8 cellular contexts compared by ENCODE assay signal in the genomic region with DNA sequence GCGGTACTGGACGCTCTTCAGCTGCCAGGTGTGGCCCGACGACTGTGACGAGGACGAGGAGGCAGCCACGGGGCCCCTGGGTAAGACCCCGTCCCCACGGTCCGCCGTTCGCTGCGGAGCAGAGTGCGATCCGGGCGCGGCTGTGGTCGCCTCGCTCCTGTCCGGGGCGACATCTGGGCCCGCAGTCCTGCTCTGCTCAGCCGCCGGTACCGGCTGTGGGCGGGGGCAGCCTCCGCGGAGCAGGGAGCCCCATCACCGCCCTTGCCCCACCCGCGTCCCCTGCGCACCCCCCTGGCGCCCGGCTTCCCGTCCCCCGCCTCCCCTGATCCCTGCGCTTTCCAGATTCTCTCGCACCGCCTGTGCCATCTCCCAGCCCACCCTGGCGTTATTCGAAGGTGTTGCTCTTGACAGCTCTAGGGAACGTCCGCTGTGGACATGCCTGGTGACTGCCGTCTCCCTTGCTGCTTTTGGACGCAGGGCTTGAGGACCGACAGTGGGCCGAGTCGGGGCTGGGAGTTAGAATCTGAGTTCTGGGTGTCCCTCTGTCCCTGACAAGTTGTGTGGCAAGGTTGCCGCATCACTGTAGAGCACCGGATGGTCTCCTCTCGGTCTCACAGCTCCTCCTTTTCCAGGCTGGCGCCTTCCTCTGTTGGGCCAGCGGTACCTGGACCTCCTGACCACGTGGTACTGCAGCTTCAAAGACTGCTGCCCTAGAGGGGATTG. TPM values are rescaled to one million over a fixed set of nuclear protein-coding genes. Genes with fewer than 3 reads are reported as not detected.
DNase-seq lines count a peak whose midpoint lies in the region; ATAC-seq and TF ChIP-seq lines count a peak whose summit lies in the region.

No MANE protein-coding gene starts in this region.

- H3K9me2 ChIP-seq in hepatocyte (replicated peaks; ENCODE audit: insufficient read depth), result no peaks in the 10 kb centered on the region

- H3K9me3 ChIP-seq in adrenal gland (replicated peaks in 1 of 3) (no peaks in the 10 kb centered on the region), hepatocyte (ENCODE audit: low read depth) (no peaks in the 10 kb centered on the region), gastrocnemius medialis (no peaks in the 10 kb centered on the region)

- H4K20me1 ChIP-seq in hepatocyte (ENCODE audit: insufficient read depth, poor library complexity, severe bottlenecking), result no peaks in the 10 kb centered on the region

- TF ChIP-seq POLR2A in adrenal gland (IDR thresholded peaks at IDR 0.05), result peak in 1 of 2 donors; percentile 7
- no peak for TF ChIP-seq POLR2A in gastrocnemius medialis (IDR thresholded peaks at IDR 0.05)

- peak overlapping the region; percentile 95 for H3K27ac ChIP-seq in C4-2B
- peak overlapping the region; percentile 34 to 93 (median 67) for H3K27ac ChIP-seq in adrenal gland
- peak overlapping the region; percentile 85 for H3K27ac ChIP-seq in hepatocyte
- H3K27ac ChIP-seq in gastrocnemius medialis, result peak overlapping the region; percentile 93 to 97 (median 96)

- in situ Hi-C loops in gastrocnemius medialis (cut with MboI; ENCODE audit: low sequenced_read_pairs in 4 of 4), result loop anchor here in 1 of 4 donors (5.0 to 25.0 kb wide), 2 partner anchors 285 to 730 kb away; partner anchors contain the start of gene AXDND1

- 0 to 1% (median 0%) methylated on average over 5 to 54 of the region's 54 CpGs for WGBS in adrenal gland, 4 donors
- 1% methylated on average over 40 of the region's 54 CpGs for WGBS in hepatocyte (ENCODE audit: low lambda C conversion rate, missing lambda C conversion rate)

- TF ChIP-seq CTCF in C4-2B (conservative IDR thresholded peaks at IDR 0.05), result no peak
- no peak for TF ChIP-seq CTCF in adrenal gland (IDR thresholded peaks at IDR 0.05)
- TF ChIP-seq CTCF in hepatocyte (IDR thresholded peaks at IDR 0.05; ENCODE audit: poor library complexity), result no peak
- no peak for TF ChIP-seq CTCF in gastrocnemius medialis (IDR thresholded peaks at IDR 0.05 in 4 of 5, conservative IDR thresholded peaks at IDR 0.05 in 1 of 5)

- peak; percentile 8 for DNase-seq in GM19240 (ENCODE audit: insufficient read length, low spot score)
- DNase-seq in SHP77 treated with DMSO at 0.1 percent for 48 hours (lab: John Stamatoyannopoulos, UW), result peak; percentile 4
- peak in 6 of 7 donors; percentile 26 to 69 (median 44) for DNase-seq in adrenal gland
- peak; percentile 35 for DNase-seq in hepatocyte (ENCODE audit: low spot score)
- peak in 1 of 2 donors; percentile 48 for DNase-seq in gastrocnemius medialis
- no peak for DNase-seq in NCI-H446 (lab: John Stamatoyannopoulos, UW)

- no peaks in the 10 kb centered on the region for H3K27me3 ChIP-seq in adrenal gland
- H3K27me3 ChIP-seq in hepatocyte, result no peaks in the 10 kb centered on the region
- H3K27me3 ChIP-seq in gastrocnemius medialis, result no peaks in the 10 kb centered on the region

- peak overlapping the region; percentile 100 for H3K4me2 ChIP-seq in hepatocyte

- peaks cover 27% of the 10 kb centered on the region for H3K79me2 ChIP-seq in hepatocyte

- ATAC-seq in HG03280 (IDR thresholded peaks at IDR 0.05; ENCODE audit: unreplicated experiment) (peak; percentile 18), gastrocnemius medialis (peak; percentile 13 to 27)

- intact Hi-C loops in adrenal gland (cut with DNase I) (loop anchor here (5.0 to 10.0 kb wide), 3 partner anchors 110 to 282 kb away; partner anchors contain the start of genes AXDND1 (in 1 of the 2) and SOAT1 (in 1 of the 2)), gastrocnemius medialis (cut with DNase I; ENCODE audit: low total_unique reads) (loop anchor here (1.0 to 10.0 kb wide), 3 partner anchors 57 to 548 kb away; partner anchors contain the start of gene FAM20B)

- H3K36me3 ChIP-seq in adrenal gland (replicated peaks in 1 of 2), result peaks cover 0 to 3% of the 10 kb centered on the region in 2 donors
- no peaks in the 10 kb centered on the region for H3K36me3 ChIP-seq in hepatocyte (replicated peaks; ENCODE audit: insufficient read depth, low read depth)
- peaks cover 0 to 15% of the 10 kb centered on the region in 2 donors for H3K36me3 ChIP-seq in gastrocnemius medialis

- H3K4me3 ChIP-seq in adrenal gland (peak overlapping the region; percentile 43 to 94 (median 83)), hepatocyte (peak overlapping the region; percentile 86), gastrocnemius medialis (peak overlapping the region; percentile 81 to 98 (median 87))

- H3K4me1 ChIP-seq in adrenal gland (replicated peaks in 1 of 2) (peaks cover 6 to 17% of the 10 kb centered on the region in 2 donors), hepatocyte (ENCODE audit: insufficient read depth) (peaks cover 16% of the 10 kb centered on the region), gastrocnemius medialis (peaks cover 17 to 18% of the 10 kb centered on the region in 2 donors)

- H2AFZ ChIP-seq in hepatocyte, result peak overlapping the region; percentile 55

RNA-seq across cellular contexts. Expression of gene TOR3A, which starts 0.6 kb away (rescaled TPM):
- total RNA-seq in adrenal gland (10 to 100 TPM; 19.0 to 53.5 (median 25.0) TPM), hepatocyte (20.3 and 20.5 TPM in 2 replicates), gastrocnemius medialis (10 to 100 TPM; 19.2 to 78.6 (median 29.0) TPM)
- polyA plus RNA-seq in adrenal gland (10 to 100 TPM in 2 of 3 donors, 1 to 10 TPM in 1; 6.8 to 17.8 (median 11.8) TPM), hepatocyte (21.3 and 24.5 TPM in 2 replicates)

RNA-seq across cellular contexts. Expression of gene FAM20B, which starts 56.8 kb away (rescaled TPM):
- total RNA-seq in adrenal gland, result 10 to 100 TPM; 26.8 to 69.9 (median 42.1) TPM
- 10 to 100 TPM; 15.4 to 42.8 (median 18.5) TPM for polyA plus RNA-seq in adrenal gland
- total RNA-seq in hepatocyte, result 26.0 and 37.6 TPM in 2 replicates
- 8.2 and 9.2 TPM in 2 replicates for polyA plus RNA-seq in hepatocyte
- total RNA-seq in gastrocnemius medialis, result 10 to 100 TPM; 19.7 to 43.7 (median 32.6) TPM

Comparison
In these comparisons a context has a peak if more than half of its experiments do, and no peak if none do; other contexts are left out.
1. DNase-seq: peak in GM19240 (single experiment), SHP77 treated with DMSO at 0.1 percent for 48 hours (single experiment), adrenal gland (6 of 7) and hepatocyte (single experiment); none in NCI-H446 (0 of 2).
2. Peak in every context shown above with its lines, with median percentiles within 50 percentile points of each other: H3K27ac ChIP-seq and H3K4me3 ChIP-seq.